In genomic region chr22:31339148-31339832, GRCh38 we compare ENCODE assay signal across 1 cellular context.
TF ChIP-seq lines count a peak whose summit lies in the region.

No MANE protein-coding gene starts in this region.

TF ChIP-seq in IMR-90, 13 proteins besides CTCF, POLR2A, EP300 and RAD21:
- TF ChIP-seq CHD1 (IDR thresholded peaks at IDR 0.05; ENCODE audit: low read depth, low read length), result no peak
- no peak for TF ChIP-seq USF2 (IDR thresholded peaks at IDR 0.05; ENCODE audit: low read depth, low read length)
- no peak for TF ChIP-seq ELK1 (IDR thresholded peaks at IDR 0.05; ENCODE audit: borderline replicate concordance, low read depth, low read length)
- no peak for TF ChIP-seq FOS (IDR thresholded peaks at IDR 0.05; ENCODE audit: low read depth, low read length)
- TF ChIP-seq SMC3 (IDR thresholded peaks at IDR 0.05; ENCODE audit: low read depth, low read length), result no peak
- no peak for TF ChIP-seq MAFK (IDR thresholded peaks at IDR 0.05; ENCODE audit: low read depth, low read length)
- TF ChIP-seq NFE2L2 (IDR thresholded peaks at IDR 0.05; ENCODE audit: low read depth, low read length), result no peak
